Comparison of ENCODE assay signal across 9 cellular contexts in genomic region chr17:79777166-79777843, GRCh38. TPM values are rescaled to one million over a fixed set of nuclear protein-coding genes. Genes with fewer than 3 reads are reported as not detected.
DNase-seq lines count a peak whose midpoint lies in the region; ATAC-seq and TF ChIP-seq lines count a peak whose summit lies in the region.
"Had no signal": no experiment of that assay in that cellular context is flagged by ENCODE, and none has a peak within 500 bp of the region (broad histone marks: within the 10 kb centered on the region; RNA-seq: fewer than 3 reads in every experiment).

No MANE protein-coding gene starts in this region.

- H3K27ac ChIP-seq in RWPE1 (peak overlapping the region; percentile 63), coronary artery (peak overlapping the region in 1 of 2 donors; percentile 69), liver (ENCODE audit: low read depth in 1 of 2, low read length in 2 of 2) (peak overlapping the region in 1 of 2 donors; percentile 18), subcutaneous abdominal adipose tissue (ENCODE audit: low read depth, low read length) (no peak overlapping the region)

- H3K9ac ChIP-seq in liver (ENCODE audit: low read depth in 1 of 2, low read length in 2 of 2) = no peak overlapping the region
- peak overlapping the region in 3 of 5 donors; percentile 29 to 47 (median 42) for H3K9ac ChIP-seq in subcutaneous abdominal adipose tissue (ENCODE audit: low read length in 5 of 5)

- ATAC-seq in Right ventricle myocardium inferior (peak; percentile 39), HG03521 (IDR thresholded peaks at IDR 0.05; ENCODE audit: unreplicated experiment) (peak; percentile 15)

- intact Hi-C loops in Right ventricle myocardium inferior (cut with DNase I) = no loop called here
- intact Hi-C loops in cardiac septum (cut with DNase I) = loop anchor here (5.0 kb wide), 1 partner anchor 65 kb away; no protein-coding TSS in a partner anchor

- CTCF ChIA-PET in RWPE1 (lab: Yijun Ruan, JAX) = interaction anchor here (0.5 to 1.5 kb wide), 9 partner anchors 13 to 831 kb away, joined by 3 to 5 read pairs (median 3); no protein-coding TSS in a partner anchor

- H3K4me3 ChIP-seq in coronary artery = peak overlapping the region; percentile 85
- H3K4me3 ChIP-seq in liver (ENCODE audit: low read depth in 1 of 3, low read length in 3 of 3) = peak overlapping the region in 1 of 3 donors; percentile 63
- peak overlapping the region; percentile 36 to 60 (median 48) for H3K4me3 ChIP-seq in subcutaneous abdominal adipose tissue (ENCODE audit: low read depth in 1 of 5, low read length in 5 of 5)

- no peak for TF ChIP-seq RAD21 in liver (IDR thresholded peaks at IDR 0.05)

- TF ChIP-seq CTCF in RWPE1 (conservative IDR thresholded peaks at IDR 0.05; ENCODE audit: low read depth) (peak; percentile 63), coronary artery (IDR thresholded peaks at IDR 0.05) (no peak), liver (IDR thresholded peaks at IDR 0.05; ENCODE audit: low read depth, low read length, missing input control) (peak; percentile 9)

- DNase-seq in Right ventricle myocardium inferior (ENCODE audit: missing footprints) = peak; percentile 85
- DNase-seq in cardiac septum (ENCODE audit: low spot score) = no peak
- DNase-seq in RWPE1 (ENCODE audit: low spot score) = peak; percentile 52
- DNase-seq in coronary artery (ENCODE audit: low spot score) = no peak
- no peak for DNase-seq in NOMO-1 treated with dmso at 0.1 percent for 144 hours (lab: John Stamatoyannopoulos, UW; ENCODE audit: unreplicated experiment)

- POLR2A ChIA-PET in RWPE1 (lab: Yijun Ruan, JAX; ENCODE audit: low non-redundant PET) = no interaction called here

- H3K36me3 ChIP-seq in liver (ENCODE audit: control insufficient read depth in 4 of 4, insufficient read depth in 3 of 4, low read depth in 1 of 4, low read length in 3 of 4) = no peaks in the 10 kb centered on the region
- no peaks in the 10 kb centered on the region for H3K36me3 ChIP-seq in subcutaneous abdominal adipose tissue (ENCODE audit: control insufficient read depth in 5 of 5, insufficient read depth in 5 of 5, low read length in 5 of 5)

- 3% methylated on average over 44 of the region's 44 CpGs for WGBS in liver

- H3K4me1 ChIP-seq in liver (ENCODE audit: control insufficient read depth in 4 of 4, insufficient read depth in 4 of 4, low read length in 3 of 4) = peaks cover 6 to 29% (median 17%) of the 10 kb centered on the region in 4 donors
- peaks cover 2 to 26% (median 15%) of the 10 kb centered on the region in 5 donors for H3K4me1 ChIP-seq in subcutaneous abdominal adipose tissue (ENCODE audit: control insufficient read depth in 5 of 5, insufficient read depth in 5 of 5, low read length in 5 of 5)

- H3K27me3 ChIP-seq in liver (ENCODE audit: control insufficient read depth in 4 of 4, insufficient read depth in 4 of 4, low read length in 3 of 4) (peaks cover 0 to 18% (median 6%) of the 10 kb centered on the region in 4 donors), subcutaneous abdominal adipose tissue (ENCODE audit: control insufficient read depth in 5 of 5, insufficient read depth in 4 of 5, low read length in 5 of 5) (peaks cover 25 to 55% (median 32%) of the 10 kb centered on the region in 5 donors)

- H3K9me3 ChIP-seq in liver (ENCODE audit: control insufficient read depth in 4 of 4, low read length in 3 of 4) (peaks cover 0 to 4% (median 0%) of the 10 kb centered on the region in 4 donors), subcutaneous abdominal adipose tissue (ENCODE audit: control insufficient read depth in 5 of 5, low read length in 5 of 5) (no peaks in the 10 kb centered on the region)

TF ChIP-seq in liver, 16 proteins besides CTCF, POLR2A, EP300 and RAD21:
- no peak for TF ChIP-seq RXRA (IDR thresholded peaks at IDR 0.05)
- TF ChIP-seq NR2F2 (IDR thresholded peaks at IDR 0.05) = no peak
- no peak for TF ChIP-seq YY1 (IDR thresholded peaks at IDR 0.05)
- TF ChIP-seq, protein P1, sequence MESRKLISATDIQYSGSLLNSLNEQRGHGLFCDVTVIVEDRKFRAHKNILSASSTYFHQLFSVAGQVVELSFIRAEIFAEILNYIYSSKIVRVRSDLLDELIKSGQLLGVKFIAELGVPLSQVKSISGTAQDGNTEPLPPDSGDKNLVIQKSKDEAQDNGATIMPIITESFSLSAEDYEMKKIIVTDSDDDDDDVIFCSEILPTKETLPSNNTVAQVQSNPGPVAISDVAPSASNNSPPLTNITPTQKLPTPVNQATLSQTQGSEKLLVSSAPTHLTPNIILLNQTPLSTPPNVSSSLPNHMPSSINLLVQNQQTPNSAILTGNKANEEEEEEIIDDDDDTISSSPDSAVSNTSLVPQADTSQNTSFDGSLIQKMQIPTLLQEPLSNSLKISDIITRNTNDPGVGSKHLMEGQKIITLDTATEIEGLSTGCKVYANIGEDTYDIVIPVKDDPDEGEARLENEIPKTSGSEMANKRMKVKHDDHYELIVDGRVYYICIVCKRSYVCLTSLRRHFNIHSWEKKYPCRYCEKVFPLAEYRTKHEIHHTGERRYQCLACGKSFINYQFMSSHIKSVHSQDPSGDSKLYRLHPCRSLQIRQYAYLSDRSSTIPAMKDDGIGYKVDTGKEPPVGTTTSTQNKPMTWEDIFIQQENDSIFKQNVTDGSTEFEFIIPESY (IDR thresholded peaks at IDR 0.05) = no peak
- no peak for TF ChIP-seq FOXA2 (IDR thresholded peaks at IDR 0.05)
- TF ChIP-seq, protein P2, sequence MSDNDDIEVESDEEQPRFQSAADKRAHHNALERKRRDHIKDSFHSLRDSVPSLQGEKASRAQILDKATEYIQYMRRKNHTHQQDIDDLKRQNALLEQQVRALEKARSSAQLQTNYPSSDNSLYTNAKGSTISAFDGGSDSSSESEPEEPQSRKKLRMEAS (IDR thresholded peaks at IDR 0.05) = no peak

RNA-seq across cellular contexts. Expression of gene CBX2, which starts 0.6 kb away (rescaled TPM):
- total RNA-seq in Right ventricle myocardium inferior = 4.2 TPM
- total RNA-seq in cardiac septum = 3.5 TPM
- total RNA-seq in liver = 1 to 10 TPM in 1 of 2 donors, under 1 TPM in 1; 0.33 to 2.4 TPM
- under 1 TPM; 0.36 to 0.69 TPM for polyA plus RNA-seq in liver

RNA-seq across cellular contexts. Expression of gene CBX8, which starts 19.6 kb away (rescaled TPM):
- total RNA-seq in Right ventricle myocardium inferior (5.3 TPM), cardiac septum (5.7 TPM), liver (1 to 10 TPM; 1.4 to 2.3 TPM)
- 1 to 10 TPM in 1 of 2 donors, under 1 TPM in 1; 0.75 to 2.7 TPM for polyA plus RNA-seq in liver

RNA-seq across cellular contexts. Expression of gene ENPP7, which starts 46.6 kb away (rescaled TPM):
- total RNA-seq in Right ventricle myocardium inferior (not detected), cardiac septum (not detected), liver (10 to 100 TPM in 1 of 2 donors, 1 to 10 TPM in 1; 1.7 to 12.0 TPM)
- polyA plus RNA-seq in liver = 1 to 10 TPM; 3.8 to 4.1 TPM
- total RNA-seq: renal cortical epithelial cell had no signal

Comparison
In these comparisons a context has a peak if more than half of its experiments do, and no peak if none do; other contexts are left out.
1. DNase-seq: peak in Right ventricle myocardium inferior (single experiment) and RWPE1 (single experiment); none in cardiac septum (single experiment), coronary artery (single experiment) and NOMO-1 treated with dmso at 0.1 percent for 144 hours (single experiment).
2. H3K9ac ChIP-seq: peak in subcutaneous abdominal adipose tissue (3 of 5); none in liver (0 of 2).